7 cellular contexts compared by ENCODE assay signal in genomic region chrY:21559316-21559984, GRCh38.
ATAC-seq and FAIRE-seq lines count a peak whose summit lies in the region.

No MANE protein-coding gene starts in this region.

- ATAC-seq in GM18868 (IDR thresholded peaks at IDR 0.05; ENCODE audit: unreplicated experiment) (peak; percentile 96), GM21381 (IDR thresholded peaks at IDR 0.05; ENCODE audit: unreplicated experiment) (peak; percentile 95), HG02588 (IDR thresholded peaks at IDR 0.05; ENCODE audit: unreplicated experiment) (peak; percentile 85), HG02938 (IDR thresholded peaks at IDR 0.05; ENCODE audit: unreplicated experiment) (peak; percentile 95), HG03139 (IDR thresholded peaks at IDR 0.05; ENCODE audit: unreplicated experiment) (peak; percentile 84), HG03460 (IDR thresholded peaks at IDR 0.05; ENCODE audit: unreplicated experiment) (peak; percentile 85)

- FAIRE-seq in islet of Langerhans (lab: Jason Lieb, UNC) = peak; percentile 84

Comparison
In these comparisons a context has a peak if more than half of its experiments do, and no peak if none do; other contexts are left out.
1. Peak in every context shown above with its lines: ATAC-seq.